In genomic region chr5:87116821-87117512, GRCh38 we compare ENCODE assay signal across 11 cellular contexts.
DNase-seq lines count a peak whose midpoint lies in the region; ATAC-seq and TF ChIP-seq lines count a peak whose summit lies in the region.
"Had no signal": no experiment of that assay in that cellular context is flagged by ENCODE, and none has a peak within 500 bp of the region (broad histone marks: within the 10 kb centered on the region; RNA-seq: fewer than 3 reads in every experiment).

No MANE protein-coding gene starts in this region.

- intact Hi-C loops in uterus (cut with DNase I; ENCODE audit: low total_unique reads), result no loop called here
- intact Hi-C loops in left ventricle myocardium superior (cut with micrococcal nuclease), result no loop called here

- H3K4me3 Mint-ChIP-seq in CD8-positive, alpha-beta memory T cell, result no peak overlapping the region
- H3K4me3 Mint-ChIP-seq: neural crest cell had no signal

- no peaks in the 10 kb centered on the region for H3K27me3 ChIP-seq in RWPE2 (ENCODE audit: insufficient read depth, poor library complexity, severe bottlenecking)
- H3K27me3 ChIP-seq in uterus, result no peaks in the 10 kb centered on the region
- no peaks in the 10 kb centered on the region for H3K27me3 ChIP-seq in CD8-positive, alpha-beta memory T cell (ENCODE audit: insufficient read depth, low read length, poor library complexity, severe bottlenecking)

- H3K27ac Mint-ChIP-seq in CD8-positive, alpha-beta memory T cell, result no peak overlapping the region

- peaks cover 62% of the 10 kb centered on the region for H3K4me1 ChIP-seq in RWPE2 (ENCODE audit: insufficient read depth, poor library complexity, severe bottlenecking)
- no peaks in the 10 kb centered on the region for H3K4me1 ChIP-seq in uterus
- peaks cover 21% of the 10 kb centered on the region for H3K4me1 ChIP-seq in CD8-positive, alpha-beta memory T cell (ENCODE audit: insufficient read depth, low read length)

- H3K36me3 ChIP-seq in RWPE2 (ENCODE audit: low read depth) (no peaks in the 10 kb centered on the region), uterus (no peaks in the 10 kb centered on the region)
- no peaks in the 10 kb centered on the region for H3K36me3 ChIP-seq in CD8-positive, alpha-beta memory T cell (ENCODE audit: insufficient read depth, low read length)

- TF ChIP-seq POLR2A in uterus (IDR thresholded peaks at IDR 0.05), result no peak

- H3K9me3 ChIP-seq in RWPE2 (ENCODE audit: severe bottlenecking), result no peaks in the 10 kb centered on the region
- no peaks in the 10 kb centered on the region for H3K9me3 ChIP-seq in uterus
- H3K9me3 ChIP-seq in CD8-positive, alpha-beta memory T cell (ENCODE audit: low read length), result no peaks in the 10 kb centered on the region

- H3K4me1 Mint-ChIP-seq in CD8-positive, alpha-beta memory T cell, result peaks cover 28 to 46% (median 46%) of the 10 kb centered on the region in 3 donors

- ATAC-seq in GM19372 (IDR thresholded peaks at IDR 0.05; ENCODE audit: low read depth, unreplicated experiment) (peak; percentile 67), HG03045 (IDR thresholded peaks at IDR 0.05; ENCODE audit: unreplicated experiment) (peak; percentile 89), RWPE2 (ENCODE audit: low read depth) (no peak), left ventricle myocardium superior (no peak)

- POLR2A ChIA-PET in CD8-positive, alpha-beta memory T cell (lab: Charles Lee), result no interaction called here

- no peaks in the 10 kb centered on the region for H3K27me3 Mint-ChIP-seq in CD8-positive, alpha-beta memory T cell

- peak; percentile 92 for DNase-seq in GM12864 (ENCODE audit: low read depth)
- no peak for DNase-seq in RWPE2 (ENCODE audit: low spot score)
- DNase-seq in NCI-H187 (lab: John Stamatoyannopoulos, UW), result no peak
- no peak for DNase-seq in uterus
- DNase-seq in left ventricle myocardium superior, result no peak
- DNase-seq in CD8-positive, alpha-beta memory T cell, result no peak
- DNase-seq: activated CD4-positive, alpha-beta T cell treated with anti-CD3 and anti-CD28 coated beads for 48 hours; NCI-H1092 had no signal

- H3K36me3 Mint-ChIP-seq in CD8-positive, alpha-beta memory T cell, result peaks cover 0 to 2% (median 0%) of the 10 kb centered on the region in 3 donors

- CTCF ChIA-PET in CD8-positive, alpha-beta memory T cell (lab: Charles Lee), result no interaction called here

- H3K4me3 ChIP-seq in GM12864 (ENCODE audit: low read depth, low read length) (no peak overlapping the region), RWPE2 (ENCODE audit: severe bottlenecking) (no peak overlapping the region), uterus (no peak overlapping the region)
- H3K4me3 ChIP-seq in CD8-positive, alpha-beta memory T cell (ENCODE audit: low read length), result no peak overlapping the region

- TF ChIP-seq CTCF in GM12864 (IDR thresholded peaks at IDR 0.05; ENCODE audit: low read depth, low read length, missing control alignments), result no peak
- no peak for TF ChIP-seq CTCF in RWPE2 (IDR thresholded peaks at IDR 0.05; ENCODE audit: poor library complexity, severe bottlenecking)
- no peak for TF ChIP-seq CTCF in uterus (IDR thresholded peaks at IDR 0.05)

- no peaks in the 10 kb centered on the region for H3K9me3 Mint-ChIP-seq in CD8-positive, alpha-beta memory T cell
- H3K9me3 Mint-ChIP-seq: neural crest cell had no signal

- H3K27ac ChIP-seq in RWPE2 (ENCODE audit: poor library complexity, severe bottlenecking) (peak overlapping the region; percentile 98), uterus (no peak overlapping the region)
- no peak overlapping the region for H3K27ac ChIP-seq in CD8-positive, alpha-beta memory T cell (ENCODE audit: low read depth, low read length)

Comparison
In these comparisons a context has a peak if more than half of its experiments do, and no peak if none do; other contexts are left out.
1. ATAC-seq: peak in GM19372 (single experiment) and HG03045 (single experiment); none in RWPE2 (single experiment) and left ventricle myocardium superior (single experiment).